In genomic region chr7:102688299-102689033, GRCh38 we compare ENCODE assay signal across 12 cellular contexts. TPM values are rescaled to one million over a fixed set of nuclear protein-coding genes. Genes with fewer than 3 reads are reported as not detected.
A peak's percentile ranks its signal among the peaks of the same experiment; 100 is the strongest.
DNase-seq lines count a peak whose midpoint lies in the region; ATAC-seq and TF ChIP-seq lines count a peak whose summit lies in the region.
"Not testable (repeated sequence)": the region's sequence is repeated elsewhere in the genome, so short reads cannot be mapped to it uniquely, and the experiment has no call there.
"Had no signal": no experiment of that assay in that cellular context is flagged by ENCODE, and none has a peak within 500 bp of the region (broad histone marks: within the 10 kb centered on the region; RNA-seq: fewer than 3 reads in every experiment).

No MANE protein-coding gene starts in this region.

- H3K36me3 ChIP-seq in gastrocnemius medialis: not testable (repeated sequence)

- H3K9me3 Mint-ChIP-seq in activated CD8-positive, alpha-beta T cell treated with anti-CD3 and anti-CD28 coated beads for 36 hours: not testable (repeated sequence)

- not testable (repeated sequence) for H3K27ac ChIP-seq in gastrocnemius medialis

- H3K4me3 ChIP-seq in gastrocnemius medialis: not testable (repeated sequence)

- not testable (repeated sequence) for H3K4me1 Mint-ChIP-seq in activated CD8-positive, alpha-beta T cell treated with anti-CD3 and anti-CD28 coated beads for 36 hours (ENCODE audit: low read depth)

- TF ChIP-seq CTCF in activated CD8-positive, alpha-beta T cell treated with anti-CD3 and anti-CD28 coated beads for 36 hours (IDR thresholded peaks at IDR 0.05); gastrocnemius medialis (IDR thresholded peaks at IDR 0.05 in 4 of 5, conservative IDR thresholded peaks at IDR 0.05 in 1 of 5): not testable (repeated sequence)

- H3K36me3 Mint-ChIP-seq in activated CD8-positive, alpha-beta T cell treated with anti-CD3 and anti-CD28 coated beads for 36 hours (ENCODE audit: low read depth): not testable (repeated sequence)

- intact Hi-C loops in activated CD8-positive, alpha-beta T cell treated with anti-CD3 and anti-CD28 coated beads for 36 hours (cut with micrococcal nuclease); left cardiac atrium (cut with DNase I); gastrocnemius medialis (cut with DNase I; ENCODE audit: low total_unique reads): not testable (repeated sequence)

- not testable (repeated sequence) for H3K27ac Mint-ChIP-seq in activated CD8-positive, alpha-beta T cell treated with anti-CD3 and anti-CD28 coated beads for 36 hours

- not testable (repeated sequence) for H3K27me3 Mint-ChIP-seq in activated CD8-positive, alpha-beta T cell treated with anti-CD3 and anti-CD28 coated beads for 36 hours

- CTCF ChIA-PET in activated CD8-positive, alpha-beta T cell treated with anti-CD3 and anti-CD28 coated beads for 36 hours (lab: Charles Lee): not testable (repeated sequence)

- in situ Hi-C loops in gastrocnemius medialis (cut with MboI; ENCODE audit: low sequenced_read_pairs in 4 of 4): not testable (repeated sequence)

- DNase-seq in activated CD8-positive, alpha-beta T cell treated with anti-CD3 and anti-CD28 coated beads for 36 hours; left cardiac atrium; gastrocnemius medialis: not testable (repeated sequence)

- not testable (repeated sequence) for H3K27me3 ChIP-seq in gastrocnemius medialis

- POLR2A ChIA-PET in activated CD8-positive, alpha-beta T cell treated with anti-CD3 and anti-CD28 coated beads for 36 hours (lab: Charles Lee): not testable (repeated sequence)

- H3K9me3 ChIP-seq in gastrocnemius medialis: not testable (repeated sequence)

- TF ChIP-seq POLR2A in GM18505 (IDR thresholded peaks at IDR 0.05; ENCODE audit: borderline replicate concordance, extremely low read depth, insufficient read depth, insufficient read length); gastrocnemius medialis (IDR thresholded peaks at IDR 0.05): not testable (repeated sequence)

- not testable (repeated sequence) for H3K4me3 Mint-ChIP-seq in activated CD8-positive, alpha-beta T cell treated with anti-CD3 and anti-CD28 coated beads for 36 hours

- ATAC-seq in GM18505 (IDR thresholded peaks at IDR 0.05; ENCODE audit: unreplicated experiment): peak; percentile 67
- ATAC-seq in GM19397 (IDR thresholded peaks at IDR 0.05; ENCODE audit: unreplicated experiment): peak; percentile 53
- ATAC-seq in GM21786 (IDR thresholded peaks at IDR 0.05; ENCODE audit: unreplicated experiment): peak; percentile 80
- peak; percentile 65 for ATAC-seq in HG02981 (IDR thresholded peaks at IDR 0.05; ENCODE audit: unreplicated experiment)
- peak; percentile 66 for ATAC-seq in HG03442 (IDR thresholded peaks at IDR 0.05; ENCODE audit: unreplicated experiment)
- ATAC-seq in activated CD8-positive, alpha-beta T cell treated with anti-CD3 and anti-CD28 coated beads for 36 hours: peak; percentile 93
- ATAC-seq in left cardiac atrium: peak; percentile 94 to 97
- ATAC-seq in gastrocnemius medialis: peak; percentile 94 to 95

- H3K4me1 ChIP-seq in gastrocnemius medialis: not testable (repeated sequence)

RNA-seq across cellular contexts. Expression of gene POLR2J2, which starts 17.0 kb away (rescaled TPM):
- 10 to 100 TPM; 13.2 to 13.8 TPM for total RNA-seq in activated CD8-positive, alpha-beta T cell treated with anti-CD3 and anti-CD28 coated beads for 36 hours
- total RNA-seq in left cardiac atrium (1 to 10 TPM; 1.9 to 4.2 TPM), gastrocnemius medialis (1 to 10 TPM in 1 of 4 donors, under 1 TPM in 2, not detected in 1; 0.59 to 2.9 (median 0.80) TPM)

RNA-seq across cellular contexts. Expression of gene SPDYE2B, which starts 38.3 kb away (rescaled TPM):
- not detected for total RNA-seq in activated CD8-positive, alpha-beta T cell treated with anti-CD3 and anti-CD28 coated beads for 36 hours
- total RNA-seq in left cardiac atrium (not detected), gastrocnemius medialis (not detected)
- total RNA-seq: glomerular endothelial cell, GM23248, mesenteric fat pad, tibial nerve had no signal

RNA-seq across cellular contexts. Expression of gene UPK3BL1, which starts 45.9 kb away (rescaled TPM):
- 10 to 100 TPM; 23.8 to 27.8 TPM for total RNA-seq in activated CD8-positive, alpha-beta T cell treated with anti-CD3 and anti-CD28 coated beads for 36 hours
- 10 to 100 TPM in 1 of 2 donors, 1 to 10 TPM in 1; 8.3 to 19.2 TPM for total RNA-seq in left cardiac atrium
- total RNA-seq in gastrocnemius medialis: 10 to 100 TPM in 3 of 4 donors, 1 to 10 TPM in 1; 6.1 to 18.7 (median 15.1) TPM
